Comparison of ENCODE assay signal across 8 cellular contexts in genomic region chr19:50384685-50385535, GRCh38. TPM values are rescaled to one million over a fixed set of nuclear protein-coding genes. Genes with fewer than 3 reads are reported as not detected.
DNase-seq lines count a peak whose midpoint lies in the region; ATAC-seq and TF ChIP-seq lines count a peak whose summit lies in the region.

No MANE protein-coding gene starts in this region.

- H3K9me3 ChIP-seq in HUES64 (ENCODE audit: insufficient read depth, low read depth, low read length) (no peaks in the 10 kb centered on the region), adipocyte (ENCODE audit: control insufficient read depth, low read length) (no peaks in the 10 kb centered on the region), thoracic aorta (no peaks in the 10 kb centered on the region)

- TF ChIP-seq CTCF in thoracic aorta (IDR thresholded peaks at IDR 0.05) = no peak

- H3K4me1 ChIP-seq in HUES64 (ENCODE audit: insufficient read depth, low read length) (peaks cover 8% of the 10 kb centered on the region; the same call in 1 of the 2 replicates), adipocyte (ENCODE audit: control insufficient read depth, insufficient read depth, low read length) (peaks cover 26% of the 10 kb centered on the region), thoracic aorta (ENCODE audit: control insufficient read depth in 1 of 2, low read depth in 2 of 2) (peaks cover 6 to 18% of the 10 kb centered on the region in 2 donors)

- H3K4me3 ChIP-seq in HUES64 (ENCODE audit: low read length) = peak overlapping the region; percentile 96
- peak overlapping the region; percentile 81 for H3K4me3 ChIP-seq in adipocyte (ENCODE audit: low read length)
- H3K4me3 ChIP-seq in thoracic aorta = peak overlapping the region; percentile 76

- no peak for ATAC-seq in thoracic aorta (ENCODE audit: insufficient number of reproducible peaks, low FRiP score, low read depth)
- no peak for ATAC-seq in GM21528 (IDR thresholded peaks at IDR 0.05; ENCODE audit: low FRiP score, unreplicated experiment)
- ATAC-seq in HG03039 (IDR thresholded peaks at IDR 0.05; ENCODE audit: unreplicated experiment) = no peak

- H3K9ac ChIP-seq in HUES64 (ENCODE audit: low read depth, low read length) (peak overlapping the region; percentile 93), adipocyte (ENCODE audit: low read length) (peak overlapping the region; percentile 82)

- H3K27me3 ChIP-seq in HUES64 (ENCODE audit: insufficient read depth, low read length) = no peaks in the 10 kb centered on the region
- H3K27me3 ChIP-seq in adipocyte (replicated peaks; ENCODE audit: control insufficient read depth, insufficient read depth, low read length) = no peaks in the 10 kb centered on the region
- H3K27me3 ChIP-seq in layer of hippocampus (ENCODE audit: control insufficient read depth, insufficient read depth, low read length) = no peaks in the 10 kb centered on the region
- no peaks in the 10 kb centered on the region for H3K27me3 ChIP-seq in thoracic aorta (replicated peaks; ENCODE audit: insufficient read depth)

- H3K27ac ChIP-seq in HUES64 (ENCODE audit: low read depth, low read length) (peak overlapping the region; percentile 92), layer of hippocampus (ENCODE audit: low read depth, low read length) (peak overlapping the region; percentile 88), thoracic aorta (peak overlapping the region; percentile 59 to 65)

- H3K36me3 ChIP-seq in HUES64 (ENCODE audit: insufficient read depth, low read length) = peaks cover 58% of the 10 kb centered on the region
- peaks cover 17% of the 10 kb centered on the region for H3K36me3 ChIP-seq in adipocyte (ENCODE audit: control insufficient read depth, insufficient read depth, low read length, severe bottlenecking)
- H3K36me3 ChIP-seq in thoracic aorta = peaks cover 24% of the 10 kb centered on the region

- DNase-seq in DMS79 treated with DMSO at 0.1 percent for 48 hours (lab: John Stamatoyannopoulos, UW) (peak; percentile 65), adipocyte (ENCODE audit: low read depth) (no peak), thoracic aorta (ENCODE audit: low spot score) (no peak), COR-L47 (lab: John Stamatoyannopoulos, UW) (no peak)

- WGBS in HUES64 = 20% methylated on average over 26 of the region's 26 CpGs

RNA-seq across cellular contexts. Expression of gene POLD1, which starts 0.8 kb away (rescaled TPM):
- polyA plus RNA-seq in HUES64 (2013, experiment 1 of 2) = 71.8 TPM
- polyA plus RNA-seq in HUES64 (2013, experiment 2 of 2) = 72.6 TPM
- total RNA-seq in thoracic aorta = 10 to 100 TPM; 12.8 to 39.5 TPM

RNA-seq across cellular contexts. Expression of gene NR1H2, which starts 8.7 kb away (rescaled TPM):
- 22.2 TPM for polyA plus RNA-seq in HUES64 (2013, experiment 1 of 2)
- polyA plus RNA-seq in HUES64 (2013, experiment 2 of 2) = 22.1 TPM
- 100 to 1,000 TPM; 113 to 138 TPM for total RNA-seq in thoracic aorta

RNA-seq across cellular contexts. Expression of gene NAPSA, which starts 19.5 kb away (rescaled TPM):
- not detected for polyA plus RNA-seq in HUES64 (2013, experiment 1 of 2)
- polyA plus RNA-seq in HUES64 (2013, experiment 2 of 2) = not detected
- total RNA-seq in thoracic aorta = not detected

RNA-seq across cellular contexts. Expression of gene SPIB, which starts 33.8 kb away (rescaled TPM):
- 16.8 TPM for polyA plus RNA-seq in HUES64 (2013, experiment 1 of 2)
- polyA plus RNA-seq in HUES64 (2013, experiment 2 of 2) = 7.9 TPM
- not detected for total RNA-seq in thoracic aorta

RNA-seq across cellular contexts. Expression of gene MYBPC2, which starts 47.8 kb away (rescaled TPM):
- polyA plus RNA-seq in HUES64 (2013, experiment 1 of 2) = 0.75 TPM
- 0.95 TPM for polyA plus RNA-seq in HUES64 (2013, experiment 2 of 2)
- under 1 TPM in 1 of 2 donors, not detected in 1; 0.14 TPM for total RNA-seq in thoracic aorta
